Comparison of ENCODE assay signal across 12 cellular contexts in the genomic region with DNA sequence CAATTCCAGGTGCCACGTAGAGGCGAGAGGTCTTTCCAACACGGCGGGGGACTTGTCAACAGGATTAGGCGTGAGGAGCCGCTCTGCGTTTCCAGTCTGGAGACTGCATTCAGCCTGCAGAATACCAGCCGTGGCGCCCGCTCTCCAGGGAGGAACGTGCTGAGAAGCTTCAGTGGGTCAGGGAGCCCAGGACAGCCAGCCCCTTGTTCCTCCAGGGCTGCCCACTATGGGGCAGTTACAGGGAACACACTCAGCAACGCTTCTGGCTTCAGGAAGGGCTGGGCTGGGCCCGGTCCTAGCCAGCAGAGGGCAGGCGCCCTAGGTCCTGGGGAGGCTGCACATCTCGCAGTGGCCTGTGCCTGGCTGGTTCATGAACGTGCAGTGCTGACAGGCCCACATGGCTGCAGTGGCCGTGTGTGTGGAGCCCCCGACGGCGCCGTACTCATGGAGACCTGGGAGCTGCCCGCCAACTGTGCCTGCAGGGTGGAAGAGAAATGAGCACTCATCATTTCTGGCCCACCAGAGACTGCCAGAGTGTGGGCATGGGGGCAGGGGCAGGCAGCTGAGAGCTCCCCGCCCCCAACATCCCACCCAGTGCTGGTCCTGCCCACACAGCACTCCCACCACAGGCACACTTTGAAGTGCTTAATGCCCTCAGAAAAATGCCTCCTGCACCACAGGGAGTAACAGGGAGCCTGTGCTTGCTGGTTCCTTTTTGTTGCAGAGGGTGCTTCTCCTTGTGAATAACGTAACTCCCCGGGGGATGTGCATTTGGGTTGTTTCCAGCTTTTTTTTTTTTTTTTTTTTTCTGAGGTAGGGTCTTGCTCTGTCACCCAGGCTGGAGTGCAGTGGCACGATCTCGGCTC. TPM values are rescaled to one million over a fixed set of nuclear protein-coding genes. Genes with fewer than 3 reads are reported as not detected.
A peak's percentile ranks its signal among the peaks of the same experiment; 100 is the strongest.
DNase-seq lines count a peak whose midpoint lies in the region; ATAC-seq and TF ChIP-seq lines count a peak whose summit lies in the region.
"Had no signal": no experiment of that assay in that cellular context is flagged by ENCODE, and none has a peak within 500 bp of the region (broad histone marks: within the 10 kb centered on the region; RNA-seq: fewer than 3 reads in every experiment).

No MANE protein-coding gene starts in this region.

- ATAC-seq in GM18858 (IDR thresholded peaks at IDR 0.05; ENCODE audit: unreplicated experiment): no peak

- DNase-seq in DMS114 treated with DMSO at 0.1 percent for 48 hours (lab: John Stamatoyannopoulos, UW; ENCODE audit: unreplicated experiment) (peak; percentile 36), NB4 (ENCODE audit: low read depth) (peak; percentile 92), choroid plexus epithelial cell (ENCODE audit: low read depth) (peak; percentile 44), mesenchymal stem cell (no peak), GM10248 (ENCODE audit: extremely low spot score) (no peak), T-helper 9 cell (no peak)
- no peak for DNase-seq in effector CD4-positive, alpha-beta T cell
- DNase-seq: activated naive CD8-positive, alpha-beta T cell treated with anti-CD3 and anti-CD28 coated beads, Interleukin-2, amount 10 ng/mL, durations not matched to agents 7 days and 5 days; NCI-H1105; RPMI8226 had no signal

- H3K4me2 ChIP-seq in mesenchymal stem cell (ENCODE audit: low read length, poor library complexity, severe bottlenecking): no peak overlapping the region

- H2BK12ac ChIP-seq in mesenchymal stem cell (ENCODE audit: low read length in 2 of 2): peak overlapping the region in 1 of 2 experiments; percentile 42

- whole genome bisulfite sequencing in mesenchymal stem cell: 90% methylated on average over 27 of the region's 27 CpGs

- H2BK5ac ChIP-seq in mesenchymal stem cell (ENCODE audit: low read depth, low read length, poor library complexity, severe bottlenecking): no peak overlapping the region

- H3K4me3 ChIP-seq in NB4 (ENCODE audit: low read depth, low read length) (no peak overlapping the region), choroid plexus epithelial cell (ENCODE audit: low read depth, low read length) (no peak overlapping the region), mesenchymal stem cell (ENCODE audit: insufficient read depth in 1 of 2, low read depth in 1 of 2, low read length in 2 of 2) (no peak overlapping the region)

- H2AFZ ChIP-seq in mesenchymal stem cell (ENCODE audit: low read depth, low read length): no peak overlapping the region
- H2AFZ ChIP-seq: parathyroid adenoma had no signal

- peaks cover 31% of the 10 kb centered on the region for H3K4me1 ChIP-seq in mesenchymal stem cell (ENCODE audit: control insufficient read depth, insufficient read depth, low read depth, low read length)
- H3K4me1 ChIP-seq: parathyroid adenoma had no signal

- peak; percentile 53 for TF ChIP-seq CTCF in NB4 (IDR thresholded peaks at IDR 0.05; ENCODE audit: low read depth, low read length)
- peak; percentile 57 for TF ChIP-seq CTCF in choroid plexus epithelial cell (conservative IDR thresholded peaks at IDR 0.05; ENCODE audit: low read depth, low read length)
- no peak for TF ChIP-seq CTCF in GM10248 (IDR thresholded peaks at IDR 0.05; ENCODE audit: control extremely low read depth, extremely low read depth, low read depth, missing control alignments)

- no peaks in the 10 kb centered on the region for H3K9me3 ChIP-seq in mesenchymal stem cell (ENCODE audit: control insufficient read depth, low read length)

- no peak overlapping the region for H3K9ac ChIP-seq in mesenchymal stem cell (ENCODE audit: low read length)
- H3K9ac ChIP-seq: parathyroid adenoma had no signal

- TF ChIP-seq POLR2A in NB4 (IDR thresholded peaks at IDR 0.05; ENCODE audit: extremely low read depth, insufficient read length): no peak

- H2BK120ac ChIP-seq in mesenchymal stem cell (ENCODE audit: low read depth, low read length): no peak overlapping the region

- POLR2A ChIA-PET in GM10248 (lab: Yijun Ruan, JAX): no interaction called here

- CTCF ChIA-PET in GM10248 (lab: Yijun Ruan, JAX): no interaction called here

- no peak overlapping the region for H3K4ac ChIP-seq in mesenchymal stem cell (ENCODE audit: low read depth in 1 of 2, low read length in 2 of 2)

- no peak overlapping the region for H4K91ac ChIP-seq in mesenchymal stem cell (ENCODE audit: low read length)

- H3K14ac ChIP-seq in mesenchymal stem cell (ENCODE audit: low read length in 2 of 2): peak overlapping the region in 1 of 2 experiments; percentile 27

- H2AK5ac ChIP-seq in mesenchymal stem cell (ENCODE audit: low read length, severe bottlenecking): peak overlapping the region; percentile 29

- H2BK15ac ChIP-seq in mesenchymal stem cell (ENCODE audit: low read depth, poor library complexity, severe bottlenecking): no peak overlapping the region

- H3K79me1 ChIP-seq in mesenchymal stem cell (replicated peaks; ENCODE audit: low read length, poor library complexity, severe bottlenecking): peaks cover 22% of the 10 kb centered on the region

- H3K23ac ChIP-seq in mesenchymal stem cell (ENCODE audit: low read length in 2 of 2): no peak overlapping the region

- no peak overlapping the region for H3K27ac ChIP-seq in mesenchymal stem cell (ENCODE audit: low read length, poor library complexity, severe bottlenecking)
- H3K27ac ChIP-seq: parathyroid adenoma had no signal

- H3K27me3 ChIP-seq in mesenchymal stem cell (ENCODE audit: control insufficient read depth in 1 of 2, insufficient read depth in 1 of 2, low read length in 2 of 2): no peaks in the 10 kb centered on the region

- peak overlapping the region in 1 of 2 experiments; percentile 43 for H3K18ac ChIP-seq in mesenchymal stem cell (ENCODE audit: low read depth in 1 of 2, low read length in 2 of 2)

- H4K8ac ChIP-seq in mesenchymal stem cell (ENCODE audit: low read length): no peak overlapping the region

- H3K36me3 ChIP-seq in mesenchymal stem cell (ENCODE audit: control insufficient read depth in 1 of 2, insufficient read depth in 2 of 2, low read depth in 1 of 2, low read length in 2 of 2): peaks cover 62 to 68% of the 10 kb centered on the region in 2 experiments

RNA-seq across cellular contexts. Expression of gene FAAP100, which starts 7.0 kb away (rescaled TPM):
- polyA plus RNA-seq in mesenchymal stem cell (2013, experiment 1 of 2): 10.1 TPM
- polyA plus RNA-seq in mesenchymal stem cell (2013, experiment 2 of 2): 10.3 TPM

RNA-seq across cellular contexts. Expression of gene FSCN2, which starts 31.0 kb away (rescaled TPM):
- polyA plus RNA-seq in mesenchymal stem cell (2013, experiment 1 of 2): 0.23 TPM
- polyA plus RNA-seq in mesenchymal stem cell (2013, experiment 2 of 2): 0.15 TPM

RNA-seq across cellular contexts. Expression of gene ACTG1, which starts 46.6 kb away (rescaled TPM):
- polyA plus RNA-seq in mesenchymal stem cell (2013, experiment 1 of 2): 7,126 TPM
- 6,723 TPM for polyA plus RNA-seq in mesenchymal stem cell (2013, experiment 2 of 2)

Comparison
In these comparisons a context has a peak if more than half of its experiments do, and no peak if none do; other contexts are left out.
1. DNase-seq: peak in DMS114 treated with DMSO at 0.1 percent for 48 hours (single experiment), NB4 (single experiment) and choroid plexus epithelial cell (single experiment); none in mesenchymal stem cell (single experiment), GM10248 (single experiment), effector CD4-positive, alpha-beta T cell (single experiment) and T-helper 9 cell (single experiment).